ENCODE assay signal across 12 cellular contexts in genomic region chr1:212225416-212225815, GRCh38. TPM values are rescaled to one million over a fixed set of nuclear protein-coding genes. Genes with fewer than 3 reads are reported as not detected.
DNase-seq lines count a peak whose midpoint lies in the region; ATAC-seq and TF ChIP-seq lines count a peak whose summit lies in the region.
"Had no signal": no experiment of that assay in that cellular context is flagged by ENCODE, and none has a peak within 500 bp of the region (broad histone marks: within the 10 kb centered on the region; RNA-seq: fewer than 3 reads in every experiment).

No MANE protein-coding gene starts in this region.

- CTCF ChIA-PET in CD8-positive, alpha-beta T cell (lab: Charles Lee), result interaction anchor here (0.8 to 1.5 kb wide), 3 partner anchors 13 to 161 kb away, joined by 3 to 4 read pairs (median 3); no protein-coding TSS in a partner anchor

- in situ Hi-C loops in transverse colon (cut with MboI; ENCODE audit: low pct_ligation_motif_present in 1 of 4, low pct_unique_long_range_greater_than_20kb in 1 of 4, low sequenced_read_pairs in 3 of 4), result no loop called here

- peaks cover 19% of the 10 kb centered on the region for H3K4me1 ChIP-seq in CD8-positive, alpha-beta T cell (ENCODE audit: insufficient read depth, low read length)
- H3K4me1 ChIP-seq in GM23338 (ENCODE audit: insufficient read depth), result peaks cover 7% of the 10 kb centered on the region; the same call in 1 of the 2 replicates
- peaks cover 51% of the 10 kb centered on the region for H3K4me1 ChIP-seq in body of pancreas
- no peaks in the 10 kb centered on the region for H3K4me1 ChIP-seq in transverse colon

- H3K4me2 ChIP-seq in GM23338, result no peak overlapping the region

- no peaks in the 10 kb centered on the region for H3K36me3 Mint-ChIP-seq in CD8-positive, alpha-beta T cell
- H3K36me3 Mint-ChIP-seq in GM23338 (ENCODE audit: low read depth), result no peaks in the 10 kb centered on the region
- H3K36me3 Mint-ChIP-seq in activated naive CD4-positive, alpha-beta T cell treated with anti-CD3 and anti-CD28 coated beads, Interleukin-2, amount 50 U/mL, for 72 hours, result no peaks in the 10 kb centered on the region
- no peaks in the 10 kb centered on the region for H3K36me3 Mint-ChIP-seq in nephron (ENCODE audit: low read depth)

- DNase-seq in CD8-positive, alpha-beta T cell, result peak in 5 of 7 experiments; percentile 15 to 59 (median 30)
- peak; percentile 30 for DNase-seq in GM23338 (ENCODE audit: low spot score)
- no peak for DNase-seq in activated naive CD4-positive, alpha-beta T cell treated with anti-CD3 and anti-CD28 coated beads, Interleukin-2, amount 50 U/mL, for 72 hours (ENCODE audit: low spot score in 2 of 2)
- no peak for DNase-seq in AG20443 (ENCODE audit: low spot score)
- DNase-seq in body of pancreas, result no peak
- no peak for DNase-seq in T1000 (lab: John Stamatoyannopoulos, UW)
- DNase-seq in transverse colon, result no peak
- DNase-seq: islet precursor cell, NCI-H446 treated with DMSO at 0.1 percent for 48 hours had no signal

- no peaks in the 10 kb centered on the region for H3K79me2 ChIP-seq in GM23338 (replicated peaks; ENCODE audit: insufficient read depth)

- no peak overlapping the region for H3K4me3 ChIP-seq in CD8-positive, alpha-beta T cell (ENCODE audit: low read depth, low read length)
- no peak overlapping the region for H3K4me3 ChIP-seq in GM23338
- H3K4me3 ChIP-seq in body of pancreas, result no peak overlapping the region
- no peak overlapping the region for H3K4me3 ChIP-seq in transverse colon
- H3K4me3 ChIP-seq: coronary artery had no signal

- no peaks in the 10 kb centered on the region for H3K9me3 Mint-ChIP-seq in CD8-positive, alpha-beta T cell
- H3K9me3 Mint-ChIP-seq in GM23338 (no peaks in the 10 kb centered on the region), nephron (no peaks in the 10 kb centered on the region)
- H3K9me3 Mint-ChIP-seq in activated naive CD4-positive, alpha-beta T cell treated with anti-CD3 and anti-CD28 coated beads, Interleukin-2, amount 50 U/mL, for 72 hours, result no peaks in the 10 kb centered on the region

- no peak for TF ChIP-seq CTCF in CD8-positive, alpha-beta T cell (IDR thresholded peaks at IDR 0.05)
- TF ChIP-seq CTCF in GM23338 (conservative IDR thresholded peaks at IDR 0.05; ENCODE audit: low read depth in 2 of 2) (no peak), nephron (IDR thresholded peaks at IDR 0.05; ENCODE audit: unreplicated experiment in 3 of 3) (no peak), body of pancreas (IDR thresholded peaks at IDR 0.05) (no peak), transverse colon (IDR thresholded peaks at IDR 0.05) (no peak)

- H3K27me3 Mint-ChIP-seq in CD8-positive, alpha-beta T cell (ENCODE audit: low read depth), result no peaks in the 10 kb centered on the region
- H3K27me3 Mint-ChIP-seq in GM23338 (ENCODE audit: insufficient read depth, low read depth, poor library complexity) (peaks cover 10% of the 10 kb centered on the region), nephron (ENCODE audit: low read depth) (peaks cover 11% of the 10 kb centered on the region)

- no peaks in the 10 kb centered on the region for H3K9me2 ChIP-seq in GM23338 (ENCODE audit: insufficient read depth)

- no peaks in the 10 kb centered on the region for H3K36me3 ChIP-seq in CD8-positive, alpha-beta T cell (ENCODE audit: insufficient read depth, low read length)
- H3K36me3 ChIP-seq in GM23338 (ENCODE audit: insufficient read depth) (no peaks in the 10 kb centered on the region), body of pancreas (replicated peaks in 1 of 2; ENCODE audit: insufficient read depth in 1 of 2, low read depth in 2 of 2) (no peaks in the 10 kb centered on the region), transverse colon (no peaks in the 10 kb centered on the region)

- H4K20me1 ChIP-seq in GM23338 (replicated peaks; ENCODE audit: insufficient read depth), result no peaks in the 10 kb centered on the region

- H3K27ac ChIP-seq in CD8-positive, alpha-beta T cell (ENCODE audit: low read depth, low read length), result no peak overlapping the region
- H3K27ac ChIP-seq in GM23338 (ENCODE audit: low read depth) (no peak overlapping the region), body of pancreas (peak overlapping the region in 2 of 4 donors; percentile 46 to 61), transverse colon (no peak overlapping the region)
- H3K27ac ChIP-seq: coronary artery had no signal

- no peaks in the 10 kb centered on the region for H3K9me3 ChIP-seq in CD8-positive, alpha-beta T cell (ENCODE audit: low read length)
- H3K9me3 ChIP-seq in body of pancreas (no peaks in the 10 kb centered on the region), transverse colon (no peaks in the 10 kb centered on the region)

- H3K27ac Mint-ChIP-seq in CD8-positive, alpha-beta T cell, result peak overlapping the region; percentile 77
- H3K27ac Mint-ChIP-seq in GM23338 (no peak overlapping the region), nephron (peak overlapping the region in 2 of 3 experiments; percentile 57 to 67)
- H3K27ac Mint-ChIP-seq in activated naive CD4-positive, alpha-beta T cell treated with anti-CD3 and anti-CD28 coated beads, Interleukin-2, amount 50 U/mL, for 72 hours, result peak overlapping the region; percentile 4 to 16

- peak overlapping the region; percentile 39 for H2AFZ ChIP-seq in GM23338

- no peaks in the 10 kb centered on the region for H3K27me3 ChIP-seq in CD8-positive, alpha-beta T cell (ENCODE audit: insufficient read depth, low read length)
- H3K27me3 ChIP-seq in GM23338 (ENCODE audit: insufficient read depth) (no peaks in the 10 kb centered on the region), body of pancreas (no peaks in the 10 kb centered on the region), transverse colon (no peaks in the 10 kb centered on the region)

- peak overlapping the region; percentile 24 for H3K4me3 Mint-ChIP-seq in CD8-positive, alpha-beta T cell
- H3K4me3 Mint-ChIP-seq in GM23338, result no peak overlapping the region
- no peak overlapping the region for H3K4me3 Mint-ChIP-seq in nephron

- intact Hi-C loops in CD8-positive, alpha-beta T cell (cut with DNase I, micrococcal nuclease), result no loop called here
- intact Hi-C loops in body of pancreas (cut with DNase I) (no loop called here), transverse colon (cut with DNase I; ENCODE audit: low total_unique reads) (no loop called here)

- TF ChIP-seq POLR2A in body of pancreas (IDR thresholded peaks at IDR 0.05) (no peak), transverse colon (IDR thresholded peaks at IDR 0.05) (no peak)

- no peak for TF ChIP-seq EP300 in transverse colon (IDR thresholded peaks at IDR 0.05; ENCODE audit: low read depth)

- 69 to 84% methylated on average over 6 of the region's 6 CpGs for WGBS in body of pancreas, 2 donors
- 60 to 63% methylated on average over 1 to 6 of the region's 6 CpGs for WGBS in transverse colon (ENCODE audit: low coverage in 1 of 2), 2 donors

- peaks cover 27% of the 10 kb centered on the region for H3K4me1 Mint-ChIP-seq in CD8-positive, alpha-beta T cell (ENCODE audit: low read depth)
- H3K4me1 Mint-ChIP-seq in GM23338, result peaks cover 9% of the 10 kb centered on the region
- peaks cover 20% of the 10 kb centered on the region for H3K4me1 Mint-ChIP-seq in nephron

- POLR2A ChIA-PET in CD8-positive, alpha-beta T cell (lab: Charles Lee), result interaction anchor here (1.3 kb wide), 1 partner anchor 61 kb away, joined by 8 read pairs; no protein-coding TSS in a partner anchor

- ATAC-seq in CD8-positive, alpha-beta T cell, result peak; percentile 86
- ATAC-seq in GM23338 (peak; percentile 53), body of pancreas (no peak)
- ATAC-seq in activated naive CD4-positive, alpha-beta T cell treated with anti-CD3 and anti-CD28 coated beads, Interleukin-2, amount 50 U/mL, for 72 hours, result peak; percentile 82 to 85
- ATAC-seq: Panc1 had no signal

- H3F3A ChIP-seq in GM23338 (replicated peaks; ENCODE audit: low read depth), result no peaks in the 10 kb centered on the region

TF ChIP-seq in GM23338, 12 proteins besides CTCF, POLR2A, EP300 and RAD21:
- TF ChIP-seq REST (IDR thresholded peaks at IDR 0.05; ENCODE audit: unreplicated experiment) (no peak), ZNF331 (CRISPR knock-in tag; IDR thresholded peaks at IDR 0.05; ENCODE audit: low read depth) (no peak), NANOG (IDR thresholded peaks at IDR 0.05; ENCODE audit: borderline replicate concordance) (no peak), STAT1 (IDR thresholded peaks at IDR 0.05; ENCODE audit: unreplicated experiment) (no peak)

RNA-seq across cellular contexts. Expression of gene PPP2R5A, which starts 59.8 kb away (rescaled TPM):
- 10 to 100 TPM; 57.8 to 60.5 TPM for total RNA-seq in CD8-positive, alpha-beta T cell
- total RNA-seq in GM23338 (2014; rRNA removed; shearing (Covaris generic)), result 38.3 and 43.5 TPM in 2 replicates
- polyA plus RNA-seq in GM23338 (2016; fragmentation: Nextera tagmentation; extraction: Ambion mirVana), result 12.4 and 16.2 TPM in 2 replicates
- 10 to 100 TPM; 28.1 to 33.1 TPM for total RNA-seq in activated naive CD4-positive, alpha-beta T cell treated with anti-CD3 and anti-CD28 coated beads, Interleukin-2, amount 50 U/mL, for 72 hours
- total RNA-seq in body of pancreas (10 to 100 TPM; 30.3 to 32.7 TPM), transverse colon (10 to 100 TPM; 32.2 to 68.3 (median 51.8) TPM)

Comparison
In these comparisons a context has a peak if more than half of its experiments do, and no peak if none do; other contexts are left out.
1. DNase-seq: peak in CD8-positive, alpha-beta T cell (5 of 7) and GM23338 (single experiment); none in activated naive CD4-positive, alpha-beta T cell treated with anti-CD3 and anti-CD28 coated beads, Interleukin-2, amount 50 U/mL, for 72 hours (0 of 2), AG20443 (single experiment), body of pancreas (0 of 4), T1000 (single experiment) and transverse colon (single experiment).